In genomic region chr2:118131771-118132170, GRCh38 we compare ENCODE assay signal across 22 cellular contexts.
"Had no signal": no experiment of that assay in that cellular context is flagged by ENCODE, and none has a peak within 500 bp of the region (broad histone marks: within the 10 kb centered on the region; RNA-seq: fewer than 3 reads in every experiment).

No MANE protein-coding gene starts in this region.

- DNase-seq: dermis blood vessel endothelial cell; dorsolateral prefrontal cortex; effector CD4-positive, alpha-beta T cell; effector memory CD4-positive, alpha-beta T cell; foreskin keratinocyte; gastrocnemius medialis; glutamatergic neuron; head of caudate nucleus; heart right ventricle; hippocampal formation; left cardiac atrium; left lung; left ventricle myocardium superior; lower lobe of right lung; mesenchymal stem cell; mucosa of descending colon; naive B cell had no signal

- FAIRE-seq: endothelial cell of umbilical vein, islet of Langerhans, keratinocyte had no signal

- H3K4me1 ChIP-seq: esophagus muscularis mucosa, foreskin keratinocyte, gastrocnemius medialis, heart right ventricle, left lung, lower lobe of right lung had no signal

- H3K27ac ChIP-seq: coronary artery, dorsolateral prefrontal cortex, esophagus muscularis mucosa, foreskin keratinocyte, gastrocnemius medialis, heart right ventricle, left lung, lower lobe of right lung had no signal

- H3K9me3 ChIP-seq: esophagus muscularis mucosa, gastrocnemius medialis, heart right ventricle, left lung, lower lobe of right lung, mucosa of descending colon had no signal

- H3K36me3 ChIP-seq: esophagus muscularis mucosa, gastrocnemius medialis, heart right ventricle, left lung, lower lobe of right lung had no signal

- H3K27me3 ChIP-seq: esophagus muscularis mucosa, foreskin keratinocyte, gastrocnemius medialis, left lung had no signal

- H3K4me3 ChIP-seq: coronary artery, dorsolateral prefrontal cortex, esophagus muscularis mucosa, gastrocnemius medialis, heart right ventricle, left lung, lower lobe of right lung, mucosa of descending colon had no signal
